ENCODE assay signal across 22 cellular contexts in the genomic region with DNA sequence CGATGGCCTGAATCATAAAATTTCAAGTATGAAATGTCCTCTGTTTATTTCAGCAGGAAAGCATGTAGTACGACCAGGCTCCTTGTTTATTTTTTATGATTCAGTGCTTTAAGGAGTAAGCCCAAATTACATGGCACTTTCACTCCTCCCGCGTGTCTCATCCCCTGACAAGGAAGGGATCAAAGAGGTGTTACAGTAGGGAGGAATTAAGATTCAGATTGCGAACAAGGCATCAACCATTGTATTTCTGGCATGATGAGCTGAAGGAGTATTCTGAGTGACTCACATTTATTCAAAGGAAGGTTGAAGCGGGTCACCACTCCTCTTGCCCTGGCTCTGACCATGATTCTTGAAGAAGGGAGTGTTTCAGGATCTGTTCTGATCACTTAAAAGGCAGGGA. TPM values are rescaled to one million over a fixed set of nuclear protein-coding genes. Genes with fewer than 3 reads are reported as not detected.
DNase-seq lines count a peak whose midpoint lies in the region; ATAC-seq, FAIRE-seq and TF ChIP-seq lines count a peak whose summit lies in the region.
"Had no signal": no experiment of that assay in that cellular context is flagged by ENCODE, and none has a peak within 500 bp of the region (broad histone marks: within the 10 kb centered on the region; RNA-seq: fewer than 3 reads in every experiment).

No MANE protein-coding gene starts in this region.

- intact Hi-C loops in dorsolateral prefrontal cortex (cut with DNase I): loop anchor here (5.0 kb wide), 1 partner anchor 133 kb away; the partner anchor contains the start of gene SUGT1 (in 2 of the 2)

- no peak overlapping the region for H3K27ac Mint-ChIP-seq in naive thymus-derived CD8-positive, alpha-beta T cell
- H3K27ac Mint-ChIP-seq: CD14-positive monocyte had no signal

- no peaks in the 10 kb centered on the region for H3K4me1 Mint-ChIP-seq in naive thymus-derived CD8-positive, alpha-beta T cell
- H3K4me1 Mint-ChIP-seq: CD14-positive monocyte had no signal

- ATAC-seq in naive thymus-derived CD8-positive, alpha-beta T cell: no peak
- ATAC-seq in HG02840 (IDR thresholded peaks at IDR 0.05; ENCODE audit: low FRiP score, unreplicated experiment): no peak
- ATAC-seq: Right ventricle myocardium inferior had no signal

- DNase-seq in DMS53 (lab: John Stamatoyannopoulos, UW) (peak; percentile 26), DMS53 treated with DMSO at 0.1 percent for 48 hours (lab: John Stamatoyannopoulos, UW; ENCODE audit: unreplicated experiment) (no peak), dorsolateral prefrontal cortex (no peak), medulla oblongata (ENCODE audit: extremely low spot score) (peak; percentile 16), HTR-8/SVneo (ENCODE audit: insufficient read length, low spot score) (no peak), globus pallidus (ENCODE audit: low spot score) (no peak)
- no peak for DNase-seq in naive thymus-derived CD8-positive, alpha-beta T cell
- DNase-seq: GF-D8, GOT3, IMR-90, NCI-H187 treated with DMSO at 0.1 percent for 48 hours, NCI-H446, NCI-H69, Peyer's patch had no signal

- POLR2A ChIA-PET in naive thymus-derived CD8-positive, alpha-beta T cell (lab: Charles Lee): no interaction called here

- no peaks in the 10 kb centered on the region for H3K27me3 ChIP-seq in dorsolateral prefrontal cortex
- H3K27me3 ChIP-seq: Peyer's patch had no signal

- H3K36me3 Mint-ChIP-seq in naive thymus-derived CD8-positive, alpha-beta T cell: no peaks in the 10 kb centered on the region
- H3K36me3 Mint-ChIP-seq: CD14-positive monocyte had no signal

- H3K27ac ChIP-seq in dorsolateral prefrontal cortex: peak overlapping the region in 41 of 59 donors; percentile 61 to 95 (median 87)
- H3K27ac ChIP-seq: 22Rv1, Peyer's patch had no signal

- FAIRE-seq in HTR-8/SVneo (lab: Jason Lieb, UNC): no peak

- peaks cover 5 to 26% (median 9%) of the 10 kb centered on the region in 5 donors for H3K27me3 Mint-ChIP-seq in naive thymus-derived CD8-positive, alpha-beta T cell

- H3K4me3 ChIP-seq in dorsolateral prefrontal cortex: no peak overlapping the region
- H3K4me3 ChIP-seq: Peyer's patch had no signal

- H3K9me3 Mint-ChIP-seq in naive thymus-derived CD8-positive, alpha-beta T cell: no peaks in the 10 kb centered on the region

- no peak overlapping the region for H3K4me3 Mint-ChIP-seq in naive thymus-derived CD8-positive, alpha-beta T cell
- H3K4me3 Mint-ChIP-seq: CD14-positive monocyte had no signal

- TF ChIP-seq CTCF in dorsolateral prefrontal cortex (IDR thresholded peaks at IDR 0.05 in 54 of 56, conservative IDR thresholded peaks at IDR 0.05 in 2 of 56; ENCODE audit: low read depth in 1 of 56, partially characterized antibody in 56 of 56): no peak

RNA-seq across cellular contexts. Expression of gene CNMD, which starts 46.1 kb away (rescaled TPM):
- 1 to 10 TPM in 84 of 120 experiments, under 1 TPM in 30, not detected in 6; 0.36 to 4.4 (median 1.4) TPM for total RNA-seq in dorsolateral prefrontal cortex
- total RNA-seq in naive thymus-derived CD8-positive, alpha-beta T cell: not detected
- polyA plus RNA-seq in naive thymus-derived CD8-positive, alpha-beta T cell: not detected
- total RNA-seq: HT-29, IMR-90, M059J, Peyer's patch, Right ventricle myocardium inferior, SK-MEL-5 had no signal
- polyA plus RNA-seq: AG04450, CD14-positive monocyte, IMR-90 had no signal

Comparison
In these comparisons a context has a peak if more than half of its experiments do, and no peak if none do; other contexts are left out.
1. DNase-seq: peak in DMS53 (single experiment) and medulla oblongata (single experiment); none in DMS53 treated with DMSO at 0.1 percent for 48 hours (single experiment), dorsolateral prefrontal cortex (0 of 10), naive thymus-derived CD8-positive, alpha-beta T cell (0 of 10), HTR-8/SVneo (single experiment) and globus pallidus (single experiment).